In genomic region chr12:6563448-6564050, GRCh38 we compare ENCODE assay signal across 8 cellular contexts.
A peak's percentile ranks its signal among the peaks of the same experiment; 100 is the strongest.
DNase-seq lines count a peak whose midpoint lies in the region; ATAC-seq and TF ChIP-seq lines count a peak whose summit lies in the region.

No MANE protein-coding gene starts in this region.

- H3K9me3 ChIP-seq in Loucy (ENCODE audit: insufficient read depth, low read depth, low read length), result no peaks in the 10 kb centered on the region

- no peaks in the 10 kb centered on the region for H3K9me3 Mint-ChIP-seq in memory B cell
- H3K9me3 Mint-ChIP-seq in stimulated activated naive CD8-positive, alpha-beta T cell treated with anti-CD3 and anti-CD28 coated beads, Interleukin-15, Interleukin-2, amounts not matched to agents 100 ng/mL and 50 ng/mL, for 24 hours, result no peaks in the 10 kb centered on the region

- no peak overlapping the region for H3K4me2 ChIP-seq in Loucy (ENCODE audit: low read depth, low read length, poor library complexity, severe bottlenecking)

- no peak overlapping the region for H3K9ac ChIP-seq in Loucy (ENCODE audit: low read depth, low read length, poor library complexity, severe bottlenecking)

- H3K4me1 Mint-ChIP-seq in memory B cell, result peaks cover 17% of the 10 kb centered on the region
- peaks cover 46% of the 10 kb centered on the region for H3K4me1 Mint-ChIP-seq in stimulated activated naive CD8-positive, alpha-beta T cell treated with anti-CD3 and anti-CD28 coated beads, Interleukin-15, Interleukin-2, amounts not matched to agents 100 ng/mL and 50 ng/mL, for 24 hours (ENCODE audit: low read depth)

- peak; percentile 58 for DNase-seq in ELF-1 (ENCODE audit: low read depth, low spot score)
- DNase-seq in activated CD4-positive, CD25-positive, alpha-beta regulatory T cell treated with anti-CD3 and anti-CD28 coated beads, Interleukin-2, amount 50 U/mL, for 16 hours (ENCODE audit: low read depth, low spot score), result peak; percentile 47
- peak; percentile 55 to 64 for DNase-seq in cardiac fibroblast (ENCODE audit: low read depth in 2 of 2)
- DNase-seq in memory B cell (ENCODE audit: low spot score in 2 of 2), result peak; percentile 55 to 64

- no peak overlapping the region for H3K27ac Mint-ChIP-seq in memory B cell
- H3K27ac Mint-ChIP-seq in stimulated activated naive CD8-positive, alpha-beta T cell treated with anti-CD3 and anti-CD28 coated beads, Interleukin-15, Interleukin-2, amounts not matched to agents 100 ng/mL and 50 ng/mL, for 24 hours, result peak overlapping the region; percentile 71

- H3F3A ChIP-seq in Loucy (ENCODE audit: low read depth), result no peaks in the 10 kb centered on the region

- peaks cover 8% of the 10 kb centered on the region for H3K4me1 ChIP-seq in Loucy (ENCODE audit: insufficient read depth, low read length, poor library complexity, severe bottlenecking)

- H2AFZ ChIP-seq in Loucy (ENCODE audit: low read length), result no peak overlapping the region

- peak; percentile 25 for ATAC-seq in memory B cell (ENCODE audit: low read depth)
- ATAC-seq in HG02798 (IDR thresholded peaks at IDR 0.05; ENCODE audit: poor library complexity, unreplicated experiment), result no peak
- no peak for ATAC-seq in GM21528 (IDR thresholded peaks at IDR 0.05; ENCODE audit: low FRiP score, unreplicated experiment)

- no peak overlapping the region for H3K4me3 Mint-ChIP-seq in memory B cell
- H3K4me3 Mint-ChIP-seq in stimulated activated naive CD8-positive, alpha-beta T cell treated with anti-CD3 and anti-CD28 coated beads, Interleukin-15, Interleukin-2, amounts not matched to agents 100 ng/mL and 50 ng/mL, for 24 hours, result no peak overlapping the region

- TF ChIP-seq CTCF in Loucy (conservative IDR thresholded peaks at IDR 0.05; ENCODE audit: low read length), result peak; percentile 85
- TF ChIP-seq CTCF in cardiac fibroblast (IDR thresholded peaks at IDR 0.05; ENCODE audit: low read depth, low read length), result peak; percentile 78

- H3K9me2 ChIP-seq in Loucy (replicated peaks; ENCODE audit: low read depth, low read length), result no peaks in the 10 kb centered on the region

- peaks cover 32% of the 10 kb centered on the region for H3K79me2 ChIP-seq in Loucy (ENCODE audit: insufficient read depth, low read length)

- H3K27me3 Mint-ChIP-seq in memory B cell, result no peaks in the 10 kb centered on the region
- no peaks in the 10 kb centered on the region for H3K27me3 Mint-ChIP-seq in stimulated activated naive CD8-positive, alpha-beta T cell treated with anti-CD3 and anti-CD28 coated beads, Interleukin-15, Interleukin-2, amounts not matched to agents 100 ng/mL and 50 ng/mL, for 24 hours

- peaks cover 3% of the 10 kb centered on the region for H4K20me1 ChIP-seq in Loucy (ENCODE audit: insufficient read depth, low read length, poor library complexity, severe bottlenecking)

- H3K4me3 ChIP-seq in Loucy (ENCODE audit: low read length, poor library complexity, severe bottlenecking) (no peak overlapping the region), cardiac fibroblast (replicated peaks in 1 of 2; ENCODE audit: low read depth in 2 of 2, low read length in 2 of 2) (no peak overlapping the region)

- no peaks in the 10 kb centered on the region for H3K27me3 ChIP-seq in Loucy (ENCODE audit: insufficient read depth, low read length, poor library complexity, severe bottlenecking)

- peaks cover 40% of the 10 kb centered on the region for H3K36me3 Mint-ChIP-seq in memory B cell
- H3K36me3 Mint-ChIP-seq in stimulated activated naive CD8-positive, alpha-beta T cell treated with anti-CD3 and anti-CD28 coated beads, Interleukin-15, Interleukin-2, amounts not matched to agents 100 ng/mL and 50 ng/mL, for 24 hours (ENCODE audit: low read depth), result peaks cover 81% of the 10 kb centered on the region

- peaks cover 49% of the 10 kb centered on the region; the same call in 1 of the 2 replicates for H3K36me3 ChIP-seq in Loucy (ENCODE audit: insufficient read depth, low read length)
